12 cellular contexts compared by ENCODE assay signal in the genomic region with DNA sequence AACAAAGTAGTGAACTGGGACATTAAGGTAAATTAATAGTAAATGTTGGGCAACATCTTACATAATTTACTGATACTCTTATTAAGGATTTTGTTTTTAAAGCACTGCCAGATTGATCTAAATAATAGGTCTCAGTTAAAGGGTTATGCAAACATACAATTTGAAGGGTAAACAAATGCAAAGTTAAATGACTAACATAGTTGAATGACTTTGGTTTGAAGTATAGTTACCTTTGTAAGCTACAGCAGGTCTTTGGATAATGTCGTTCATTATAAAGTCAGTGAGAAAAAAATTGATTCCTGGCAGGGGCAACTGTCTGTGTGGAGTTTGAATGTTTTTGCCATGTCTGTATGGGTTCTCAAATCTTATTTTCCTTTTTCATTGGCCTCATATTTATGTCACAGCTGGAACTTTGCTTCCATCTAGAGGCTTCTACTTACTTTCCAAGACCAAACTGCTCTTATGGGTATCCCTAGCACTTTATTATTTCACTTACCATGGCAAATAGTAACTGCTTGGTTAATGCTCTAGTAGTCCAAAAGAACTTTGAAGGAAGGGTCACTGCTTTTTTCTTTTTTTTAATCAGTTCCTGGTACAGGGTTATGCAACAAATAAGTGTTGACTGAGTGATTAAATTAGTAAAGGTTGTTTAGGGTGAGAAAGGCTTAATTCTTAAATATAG.
DNase-seq lines count a peak whose midpoint lies in the region; ATAC-seq, FAIRE-seq and TF ChIP-seq lines count a peak whose summit lies in the region.
"Had no signal": no experiment of that assay in that cellular context is flagged by ENCODE, and none has a peak within 500 bp of the region (broad histone marks: within the 10 kb centered on the region; RNA-seq: fewer than 3 reads in every experiment).

No MANE protein-coding gene starts in this region.

- H3K4me1 ChIP-seq in K562 (replicated peaks in 1 of 2; ENCODE audit: control insufficient read depth in 2 of 2, insufficient read depth in 2 of 2, low read length in 2 of 2) (no peaks in the 10 kb centered on the region), tibial nerve (no peaks in the 10 kb centered on the region)

- H3K79me2 ChIP-seq in K562 (ENCODE audit: control insufficient read depth, insufficient read depth, low read length), result no peaks in the 10 kb centered on the region

- no peaks in the 10 kb centered on the region for H3K9me3 Mint-ChIP-seq in activated T-helper 1 cell treated with anti-CD3 and anti-CD28 coated beads, Interleukin-12 subunit alpha, Interleukin-12 subunit beta, Interleukin-2, Interleukin-4 antibody, amounts not matched to agents 30 ng/mL and 10 ng/mL and 1 ng/mL, durations not matched to agents 14 hours and 24 hours and 36 hours
- H3K9me3 Mint-ChIP-seq: stimulated activated naive CD8-positive, alpha-beta T cell treated with anti-CD3 and anti-CD28 coated beads, Interleukin-15, Interleukin-2, amounts not matched to agents 100 ng/mL and 50 ng/mL, for 24 hours had no signal

- POLR2A ChIA-PET in K562 (lab: Yijun Ruan, JAX), result no interaction called here

- H3K4me3 Mint-ChIP-seq in activated T-helper 1 cell treated with anti-CD3 and anti-CD28 coated beads, Interleukin-12 subunit alpha, Interleukin-12 subunit beta, Interleukin-2, Interleukin-4 antibody, amounts not matched to agents 30 ng/mL and 10 ng/mL and 1 ng/mL, durations not matched to agents 14 hours and 24 hours and 36 hours, result no peak overlapping the region
- H3K4me3 Mint-ChIP-seq: stimulated activated naive CD8-positive, alpha-beta T cell treated with anti-CD3 and anti-CD28 coated beads, Interleukin-15, Interleukin-2, amounts not matched to agents 100 ng/mL and 50 ng/mL, for 24 hours had no signal

- intact Hi-C loops in K562 (cut with micrococcal nuclease), result loop anchor here (5.0 kb wide), 1 partner anchor 290 kb away; no protein-coding TSS in a partner anchor
- intact Hi-C loops in activated T-helper 1 cell treated with anti-CD3 and anti-CD28 coated beads, Interleukin-12 subunit alpha, Interleukin-12 subunit beta, Interleukin-2, Interleukin-4 antibody, amounts not matched to agents 30 ng/mL and 10 ng/mL and 1 ng/mL, durations not matched to agents 14 hours and 24 hours and 36 hours (cut with micrococcal nuclease), result no loop called here

- FAIRE-seq in G401.6 (lab: Jason Lieb, UNC) (peak; percentile 23), K562 (lab: Jason Lieb, UNC) (no peak)

- H3K9me1 ChIP-seq in K562 (ENCODE audit: control insufficient read depth, insufficient read depth, low read length), result no peaks in the 10 kb centered on the region

- TF ChIP-seq RAD21 in K562 (CRISPR knock-in tag; conservative IDR thresholded peaks at IDR 0.05 in 1 of 2, IDR thresholded peaks at IDR 0.05 in 1 of 2), result peak; percentile 12 to 44; a peak in 3 of 4 replicates

- peaks cover 2% of the 10 kb centered on the region; the same call in 1 of the 3 replicates for H3K36me3 ChIP-seq in K562 (ENCODE audit: control insufficient read depth, insufficient read depth, low read length)
- H3K36me3 ChIP-seq in tibial nerve, result peaks cover 0 to 49% (median 0%) of the 10 kb centered on the region in 3 donors

- in situ Hi-C loops in K562 (cut with MboI), result no loop called here

- no peak overlapping the region for H3K27ac Mint-ChIP-seq in activated T-helper 1 cell treated with anti-CD3 and anti-CD28 coated beads, Interleukin-12 subunit alpha, Interleukin-12 subunit beta, Interleukin-2, Interleukin-4 antibody, amounts not matched to agents 30 ng/mL and 10 ng/mL and 1 ng/mL, durations not matched to agents 14 hours and 24 hours and 36 hours
- H3K27ac Mint-ChIP-seq: stimulated activated naive CD8-positive, alpha-beta T cell treated with anti-CD3 and anti-CD28 coated beads, Interleukin-15, Interleukin-2, amounts not matched to agents 100 ng/mL and 50 ng/mL, for 24 hours had no signal

- H3K27me3 Mint-ChIP-seq in activated T-helper 1 cell treated with anti-CD3 and anti-CD28 coated beads, Interleukin-12 subunit alpha, Interleukin-12 subunit beta, Interleukin-2, Interleukin-4 antibody, amounts not matched to agents 30 ng/mL and 10 ng/mL and 1 ng/mL, durations not matched to agents 14 hours and 24 hours and 36 hours (ENCODE audit: insufficient read depth), result no peaks in the 10 kb centered on the region
- H3K27me3 Mint-ChIP-seq: stimulated activated naive CD8-positive, alpha-beta T cell treated with anti-CD3 and anti-CD28 coated beads, Interleukin-15, Interleukin-2, amounts not matched to agents 100 ng/mL and 50 ng/mL, for 24 hours had no signal

- no peak overlapping the region for H3K4me2 ChIP-seq in K562 (ENCODE audit: insufficient read depth, low read length)

- CTCF ChIA-PET in K562 (lab: Yijun Ruan, JAX; ENCODE audit: low intra/inter-chr PET ratio), result interaction anchor here (0.7 to 1.5 kb wide), 2 partner anchors 31 to 534 kb away, joined by 4 to 5 read pairs; no protein-coding TSS in a partner anchor

- WGBS in K562 (ENCODE audit: insufficient coverage, low coverage, missing lambda C conversion rate), result 64% methylated on average over 1 of the region's 1 CpG
- 52 to 60% methylated on average over 1 of the region's 1 CpG for WGBS in tibial nerve, 2 donors

- BruUV-seq in K562 (replicated peaks; lab: Mats Ljungman, UMichigan), result no TSS peak

- TF ChIP-seq POLR2A in K562 (conservative IDR thresholded peaks at IDR 0.05), result no peak
- no peak for TF ChIP-seq POLR2A in tibial nerve (IDR thresholded peaks at IDR 0.05)

- no peaks in the 10 kb centered on the region for H4K20me1 ChIP-seq in K562 (replicated peaks; ENCODE audit: control insufficient read depth, insufficient read depth, low read length)

- peaks cover 1% of the 10 kb centered on the region for H3K36me3 Mint-ChIP-seq in activated T-helper 1 cell treated with anti-CD3 and anti-CD28 coated beads, Interleukin-12 subunit alpha, Interleukin-12 subunit beta, Interleukin-2, Interleukin-4 antibody, amounts not matched to agents 30 ng/mL and 10 ng/mL and 1 ng/mL, durations not matched to agents 14 hours and 24 hours and 36 hours (ENCODE audit: low read depth)

- TF ChIP-seq EP300 in K562 (IDR thresholded peaks at IDR 0.05; ENCODE audit: low read length) (no peak), tibial nerve (IDR thresholded peaks at IDR 0.05) (no peak)

- no peaks in the 10 kb centered on the region for H3K9me3 ChIP-seq in K562 (replicated peaks; ENCODE audit: control insufficient read depth, insufficient read depth, low read depth, low read length)
- no peaks in the 10 kb centered on the region for H3K9me3 ChIP-seq in tibial nerve
- H3K9me3 ChIP-seq: gastroesophageal sphincter had no signal

- no peaks in the 10 kb centered on the region for H3K4me1 Mint-ChIP-seq in activated T-helper 1 cell treated with anti-CD3 and anti-CD28 coated beads, Interleukin-12 subunit alpha, Interleukin-12 subunit beta, Interleukin-2, Interleukin-4 antibody, amounts not matched to agents 30 ng/mL and 10 ng/mL and 1 ng/mL, durations not matched to agents 14 hours and 24 hours and 36 hours (ENCODE audit: low read depth)

- TF ChIP-seq CTCF in LNCAP (IDR thresholded peaks at IDR 0.05) (peak; percentile 54), K562 (IDR thresholded peaks at IDR 0.05 in 2 of 3, conservative IDR thresholded peaks at IDR 0.05 in 1 of 3; ENCODE audit: insufficient read depth in 2 of 3, low read depth in 1 of 3, low read length in 3 of 3) (peak in 1 of 3 experiments; percentile 33; a peak in 1 of 6 replicates), tibial nerve (IDR thresholded peaks at IDR 0.05) (peak in 1 of 5 experiments; percentile 6)

- ATAC-seq in K562, result no peak
- ATAC-seq: gastroesophageal sphincter had no signal

- DNase-seq in K562 (ENCODE audit: extremely low read depth in 1 of 4, low spot score in 3 of 4) (no peak), medulla oblongata (ENCODE audit: extremely low spot score) (peak; percentile 3), tibial nerve (ENCODE audit: low spot score in 2 of 2) (no peak), HuH-7.5 (ENCODE audit: low spot score) (no peak), dedifferentiated amniotic fluid mesenchymal stem cell (ENCODE audit: extremely low spot score) (no peak)
- no peak for DNase-seq in activated T-helper 1 cell treated with anti-CD3 and anti-CD28 coated beads, Interleukin-12 subunit alpha, Interleukin-12 subunit beta, Interleukin-2, Interleukin-4 antibody, amounts not matched to agents 30 ng/mL and 10 ng/mL and 1 ng/mL, durations not matched to agents 14 hours and 24 hours and 36 hours (ENCODE audit: low spot score)
- DNase-seq: MV-4-11; stimulated activated CD4-positive, alpha-beta T cell treated with anti-CD3 and anti-CD28 coated beads, Interleukin-12 subunit alpha, Interleukin-12 subunit beta, amount 100 ng/mL, for 4 hours had no signal

- H2AFZ ChIP-seq in K562 (ENCODE audit: low read depth, low read length), result no peak overlapping the region

- H3K27me3 ChIP-seq in K562 (ENCODE audit: control insufficient read depth in 2 of 2, insufficient read depth in 2 of 2, low read length in 2 of 2) (no peaks in the 10 kb centered on the region), tibial nerve (no peaks in the 10 kb centered on the region)
- H3K27me3 ChIP-seq: gastroesophageal sphincter had no signal

- no peak overlapping the region for H3K27ac ChIP-seq in K562 (ENCODE audit: extremely low read depth, low read depth, low read length)
- H3K27ac ChIP-seq in tibial nerve, result no peak overlapping the region
- H3K27ac ChIP-seq: gastroesophageal sphincter had no signal

- H3K4me3 ChIP-seq in K562 (no peak overlapping the region), tibial nerve (no peak overlapping the region)
- H3K4me3 ChIP-seq: gastroesophageal sphincter had no signal

- H3K9ac ChIP-seq in K562 (ENCODE audit: insufficient read depth in 1 of 2, low read depth in 2 of 2, low read length in 2 of 2), result no peak overlapping the region

TF ChIP-seq in K562, 482 proteins besides CTCF, POLR2A, EP300 and RAD21 (continues in another document):
- TF ChIP-seq HOXB6 (CRISPR knock-in tag; IDR thresholded peaks at IDR 0.05; ENCODE audit: borderline replicate concordance) (no peak), ZNF436 (CRISPR knock-in tag; IDR thresholded peaks at IDR 0.05) (no peak)
